8 cellular contexts compared by ENCODE assay signal in the genomic region with DNA sequence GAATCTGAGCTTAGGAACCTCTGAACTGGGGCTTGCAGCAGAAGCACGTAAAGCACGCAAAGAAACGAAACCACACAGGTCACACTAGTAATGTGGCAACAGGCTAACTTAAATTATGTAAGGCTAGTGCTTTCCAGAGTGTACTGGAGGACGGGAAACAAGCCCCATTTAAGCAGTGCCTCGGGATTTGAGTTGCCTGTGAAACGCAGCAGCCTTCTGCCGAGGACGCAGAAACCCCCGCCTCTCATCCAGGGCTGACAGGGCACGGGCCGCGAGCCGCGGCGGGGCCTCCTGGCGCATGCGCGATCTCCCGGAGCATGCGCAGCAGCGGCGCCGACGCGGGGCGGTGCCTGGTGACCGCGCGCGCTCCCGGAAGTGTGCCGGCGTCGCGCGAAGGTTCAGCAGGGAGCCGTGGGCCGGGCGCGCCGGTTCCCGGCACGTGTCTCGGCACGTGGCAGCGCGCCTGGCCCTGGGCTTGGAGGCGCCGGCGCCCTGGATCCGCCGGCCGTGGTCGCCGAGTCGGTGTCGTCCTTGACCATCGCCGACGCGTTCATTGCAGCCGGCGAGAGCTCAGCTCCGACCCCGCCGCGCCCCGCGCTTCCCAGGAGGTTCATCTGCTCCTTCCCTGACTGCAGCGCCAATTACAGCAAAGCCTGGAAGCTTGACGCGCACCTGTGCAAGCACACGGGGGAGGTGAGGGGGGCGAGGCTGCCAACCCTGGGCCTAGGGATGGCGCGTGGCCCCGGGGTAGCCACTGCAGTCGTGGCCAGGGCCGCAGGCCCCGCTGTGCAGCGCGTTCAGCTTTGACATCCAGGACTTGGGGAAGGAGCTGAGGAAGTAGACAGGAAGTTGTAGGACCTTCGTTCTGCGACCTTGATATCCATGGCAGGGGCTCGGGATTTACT. TPM values are rescaled to one million over a fixed set of nuclear protein-coding genes. Genes with fewer than 3 reads are reported as not detected.
DNase-seq lines count a peak whose midpoint lies in the region; ATAC-seq, FAIRE-seq and TF ChIP-seq lines count a peak whose summit lies in the region.

A gene (plus strand): TSS at position 374 of the 905 bp plus-strand sequence.

- no peaks in the 10 kb centered on the region for H3K27me3 Mint-ChIP-seq in T-helper 17 cell

- H3K27ac Mint-ChIP-seq in T-helper 17 cell, result peak within 1 kb of the TSS; percentile 99

- peak within 1 kb of the TSS; percentile 100 for H3K4me3 Mint-ChIP-seq in T-helper 17 cell

- H3K36me3 ChIP-seq in left ventricle myocardium inferior (peaks cover 26% of the 10 kb centered on the region), prostate gland (no peaks in the 10 kb centered on the region)

- peak; percentile 99 for FAIRE-seq in GM12891 (lab: Jason Lieb, UNC)

- peaks cover 7% of the 10 kb centered on the region for H3K36me3 Mint-ChIP-seq in T-helper 17 cell (ENCODE audit: low read depth)

- under 1% methylated on average over 47 of the region's 85 CpGs for WGBS in prostate gland

- H3K27me3 ChIP-seq in left ventricle myocardium inferior (ENCODE audit: low read depth) (no peaks in the 10 kb centered on the region), prostate gland (replicated peaks; ENCODE audit: insufficient read depth) (no peaks in the 10 kb centered on the region)

- ATAC-seq in HG02763 (IDR thresholded peaks at IDR 0.05; ENCODE audit: unreplicated experiment) (peak; percentile 74), T-helper 17 cell (peak; percentile 67)

- H3K4me3 ChIP-seq in left ventricle myocardium inferior (peak within 1 kb of the TSS; percentile 83), prostate gland (peak within 1 kb of the TSS; percentile 54 to 60)

- H3K4me1 Mint-ChIP-seq in T-helper 17 cell, result peaks cover 45% of the 10 kb centered on the region

- no peaks in the 10 kb centered on the region for H3K9me3 ChIP-seq in T-helper 17 cell (ENCODE audit: control insufficient read depth, low read length, poor library complexity, severe bottlenecking)
- no peaks in the 10 kb centered on the region for H3K9me3 ChIP-seq in left ventricle myocardium inferior (replicated peaks)
- no peaks in the 10 kb centered on the region for H3K9me3 ChIP-seq in prostate gland

- peak within 1 kb of the TSS; percentile 92 for H3K27ac ChIP-seq in left ventricle myocardium inferior (replicated peaks)
- H3K27ac ChIP-seq in prostate gland, result peak within 1 kb of the TSS; percentile 86 to 87

- DNase-seq in GM12891 (ENCODE audit: insufficient read length, low spot score) (peak; percentile 87), NCI-H146 (lab: John Stamatoyannopoulos, UW) (peak; percentile 82), T-helper 17 cell (peak; percentile 88 to 89 (median 88)), amygdala (lab: John Stamatoyannopoulos, UW) (peak; percentile 11 to 88 (median 70)), left ventricle myocardium inferior (peak; percentile 83), prostate gland (ENCODE audit: low spot score) (peak; percentile 72), ureter (ENCODE audit: low spot score) (peak; percentile 85)

- TF ChIP-seq CTCF in left ventricle myocardium inferior (IDR thresholded peaks at IDR 0.05; ENCODE audit: borderline replicate concordance) (no peak), prostate gland (IDR thresholded peaks at IDR 0.05) (peak in 1 of 4 experiments; percentile 37)

- TF ChIP-seq POLR2A in GM12891 (IDR thresholded peaks at IDR 0.05; ENCODE audit: low read depth, low read length) (peak; percentile 85), prostate gland (IDR thresholded peaks at IDR 0.05) (peak; percentile 86)

- intact Hi-C loops in left ventricle myocardium inferior (cut with micrococcal nuclease) (no loop called here), prostate gland (cut with DNase I) (loop anchor here (1.0 to 10.0 kb wide), 3 partner anchors 26 to 480 kb away; a partner anchor contains a TSS)

- peaks cover 46% of the 10 kb centered on the region for H3K4me1 ChIP-seq in left ventricle myocardium inferior
- peaks cover 6% of the 10 kb centered on the region for H3K4me1 ChIP-seq in prostate gland (replicated peaks)

TF ChIP-seq in GM12891, 5 proteins besides CTCF, POLR2A, EP300 and RAD21:
- TF ChIP-seq POU2F2 (IDR thresholded peaks at IDR 0.05; ENCODE audit: low read depth, low read length), result peak; percentile 66; the same call in 1 of the 2 replicates
- peak; percentile 64 for TF ChIP-seq TAF1 (IDR thresholded peaks at IDR 0.05; ENCODE audit: low read depth, low read length)
- no peak for TF ChIP-seq SPI1 (IDR thresholded peaks at IDR 0.05; ENCODE audit: low read depth, low read length)
- peak; percentile 7 for TF ChIP-seq PAX5 (IDR thresholded peaks at IDR 0.05; ENCODE audit: insufficient read depth, low read length, severe bottlenecking)
- TF ChIP-seq POLR2AphosphoS5 (IDR thresholded peaks at IDR 0.05; ENCODE audit: low read depth, low read length), result peak; percentile 51
TF ChIP-seq in GM12891: peak in this region for 4.

RNA-seq across cellular contexts. Expression of the gene that starts here (rescaled TPM):
- polyA plus RNA-seq in GM12891 (2012; ENCODE audit: low read depth, missing spikeins), result 119 TPM
- total RNA-seq in T-helper 17 cell (100 to 1,000 TPM; 164 to 171 TPM), left ventricle myocardium inferior (176 TPM), prostate gland (100 to 1,000 TPM in 1 of 2 donors, 10 to 100 TPM in 1; 95.0 to 142 TPM), ureter (76.2 TPM)

Comparison
In these comparisons a context has a peak if more than half of its experiments do, and no peak if none do; other contexts are left out.
1. Peak in every context shown above with its lines: DNase-seq, ATAC-seq, H3K4me3 ChIP-seq and H3K27ac ChIP-seq.